11 cellular contexts compared by ENCODE assay signal in the genomic region with DNA sequence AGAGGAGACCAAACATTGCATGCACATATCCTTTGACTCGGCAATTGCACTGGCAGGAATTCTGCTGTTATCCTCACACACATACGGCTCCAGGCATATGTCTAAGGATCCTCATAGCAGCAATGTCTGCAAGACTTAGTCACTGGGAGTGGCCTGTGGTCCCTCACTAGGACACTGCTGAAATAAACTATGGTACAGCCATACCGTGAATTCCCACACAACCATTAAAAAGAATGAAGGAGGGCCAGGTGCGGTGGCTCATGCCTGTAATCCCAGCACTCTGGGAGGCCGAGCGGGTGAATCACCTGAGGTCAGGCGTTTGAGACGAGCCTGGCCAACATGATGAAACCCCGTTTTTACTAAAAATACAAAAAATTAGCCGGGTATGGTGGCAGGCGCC.
A peak's percentile ranks its signal among the peaks of the same experiment; 100 is the strongest.
DNase-seq lines count a peak whose midpoint lies in the region; ATAC-seq, FAIRE-seq and TF ChIP-seq lines count a peak whose summit lies in the region.
"Had no signal": no experiment of that assay in that cellular context is flagged by ENCODE, and none has a peak within 500 bp of the region (broad histone marks: within the 10 kb centered on the region; RNA-seq: fewer than 3 reads in every experiment).

No MANE protein-coding gene starts in this region.

- H3K36me3 ChIP-seq in ACC112 (ENCODE audit: insufficient read depth, low read length) (no peaks in the 10 kb centered on the region), adipocyte (ENCODE audit: control insufficient read depth, insufficient read depth, low read length, severe bottlenecking) (no peaks in the 10 kb centered on the region), kidney epithelial cell (ENCODE audit: control insufficient read depth, insufficient read depth, low read length) (no peaks in the 10 kb centered on the region), WERI-Rb-1 (no peaks in the 10 kb centered on the region)

- peak; percentile 52 for DNase-seq in H54 (ENCODE audit: insufficient read length, low spot score)
- peak; percentile 85 for DNase-seq in adipocyte (ENCODE audit: low read depth)
- DNase-seq in kidney epithelial cell (ENCODE audit: low read depth), result peak; percentile 94
- DNase-seq in NK-92 treated with Interleukin-12 subunit alpha and Interleukin-12 subunit beta, amount 100 ng/mL, for 24 hours (lab: John Stamatoyannopoulos, UW), result no peak
- DNase-seq in WERI-Rb-1, result no peak
- DNase-seq: effector CD8-positive, alpha-beta T cell; NCI-H2029 treated with DMSO at 0.1 percent for 48 hours; small intestine had no signal

- no peaks in the 10 kb centered on the region for H3K79me2 ChIP-seq in ACC112 (ENCODE audit: control insufficient read depth, insufficient read depth, low read length, unreplicated experiment)

- peak overlapping the region; percentile 5 for H2AFZ ChIP-seq in ACC112 (ENCODE audit: low read length, unreplicated experiment)

- no peak for TF ChIP-seq POLR2A in H54 (IDR thresholded peaks at IDR 0.05; ENCODE audit: low read depth, low read length)

- H3K4me3 ChIP-seq in ACC112 (ENCODE audit: low read depth, low read length) (no peak overlapping the region), adipocyte (ENCODE audit: low read length) (no peak overlapping the region), kidney epithelial cell (ENCODE audit: low read depth, low read length) (no peak overlapping the region), WERI-Rb-1 (ENCODE audit: low read depth, low read length) (no peak overlapping the region)

- ATAC-seq in GM21367 (IDR thresholded peaks at IDR 0.05; ENCODE audit: unreplicated experiment), result no peak
- no peak for ATAC-seq in GM21619 (IDR thresholded peaks at IDR 0.05; ENCODE audit: unreplicated experiment)

- H3K27ac ChIP-seq in ACC112 (ENCODE audit: low read depth, low read length) (no peak overlapping the region), WERI-Rb-1 (no peak overlapping the region)

- H3K4me1 ChIP-seq in ACC112 (ENCODE audit: control insufficient read depth, insufficient read depth, low read length, unreplicated experiment) (peaks cover 49% of the 10 kb centered on the region), adipocyte (ENCODE audit: control insufficient read depth, insufficient read depth, low read length) (peaks cover 43% of the 10 kb centered on the region)

- H3K27me3 ChIP-seq in ACC112 (ENCODE audit: insufficient read depth, low read length) (no peaks in the 10 kb centered on the region), adipocyte (replicated peaks; ENCODE audit: control insufficient read depth, insufficient read depth, low read length) (no peaks in the 10 kb centered on the region), kidney epithelial cell (ENCODE audit: control insufficient read depth, insufficient read depth, low read length) (no peaks in the 10 kb centered on the region), WERI-Rb-1 (ENCODE audit: insufficient read depth, low read depth, severe bottlenecking) (no peaks in the 10 kb centered on the region)

- TF ChIP-seq CTCF in kidney epithelial cell (IDR thresholded peaks at IDR 0.05; ENCODE audit: insufficient read depth, low read length, poor library complexity, severe bottlenecking) (no peak), WERI-Rb-1 (IDR thresholded peaks at IDR 0.05; ENCODE audit: low read depth, low read length) (no peak)

- H3K9me3 ChIP-seq in adipocyte (ENCODE audit: control insufficient read depth, low read length) (no peaks in the 10 kb centered on the region), WERI-Rb-1 (ENCODE audit: severe bottlenecking) (no peaks in the 10 kb centered on the region)

- peak; percentile 64 for FAIRE-seq in H54 (lab: Jason Lieb, UNC)
- FAIRE-seq: small intestine had no signal

- H3K9ac ChIP-seq in adipocyte (ENCODE audit: low read length), result no peak overlapping the region

Comparison
In these comparisons a context has a peak if more than half of its experiments do, and no peak if none do; other contexts are left out.
1. DNase-seq: peak in H54 (single experiment), adipocyte (single experiment) and kidney epithelial cell (single experiment); none in NK-92 treated with Interleukin-12 subunit alpha and Interleukin-12 subunit beta, amount 100 ng/mL, for 24 hours (single experiment) and WERI-Rb-1 (single experiment).